In the genomic region with DNA sequence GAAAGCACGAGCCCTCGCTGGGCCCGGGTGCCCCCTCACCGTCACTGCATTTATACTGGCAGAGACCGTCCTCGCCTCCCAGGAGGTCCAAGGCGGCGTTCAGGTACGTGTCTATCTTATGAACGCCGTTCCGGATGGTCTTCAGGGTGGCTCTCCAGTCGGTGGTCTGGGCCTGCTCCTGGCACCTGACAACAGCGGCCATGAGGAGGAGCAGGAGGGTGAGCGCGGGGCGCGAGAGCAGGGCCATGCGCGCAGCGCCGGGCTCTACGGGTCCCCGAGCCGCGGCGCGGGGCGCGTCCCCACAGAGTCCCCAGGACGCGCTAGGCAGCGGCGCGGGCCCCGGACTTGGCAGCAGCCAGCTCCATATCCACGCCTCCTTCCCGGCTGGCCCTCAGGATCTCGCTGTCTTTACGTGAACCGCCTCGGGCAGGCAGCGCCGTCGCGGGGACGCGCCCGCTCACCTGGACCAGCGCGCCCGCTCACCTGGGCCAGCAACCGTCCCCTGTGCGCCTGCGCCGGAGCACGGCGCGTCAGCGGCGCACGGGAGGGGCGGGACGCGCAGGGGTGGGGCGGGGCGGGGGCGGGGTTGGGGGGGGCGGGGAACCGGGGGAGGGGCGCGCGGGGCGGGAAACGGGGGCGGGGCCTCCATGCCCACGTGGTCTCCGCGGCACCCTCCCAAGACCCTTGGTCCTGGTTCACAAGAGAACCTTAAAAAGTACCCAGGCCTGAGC, we compare ENCODE assay signal across 1 cellular context.
TF ChIP-seq lines count a peak whose summit lies in the region.

A gene (minus strand): TSS at position 508 of the 731 bp plus-strand sequence. CDS start 261 bp downstream, at position 247.

TF ChIP-seq in HepG2, 621 proteins besides CTCF, POLR2A, EP300 and RAD21 (continued from another document and continues in another):
- TF ChIP-seq, protein P1, sequence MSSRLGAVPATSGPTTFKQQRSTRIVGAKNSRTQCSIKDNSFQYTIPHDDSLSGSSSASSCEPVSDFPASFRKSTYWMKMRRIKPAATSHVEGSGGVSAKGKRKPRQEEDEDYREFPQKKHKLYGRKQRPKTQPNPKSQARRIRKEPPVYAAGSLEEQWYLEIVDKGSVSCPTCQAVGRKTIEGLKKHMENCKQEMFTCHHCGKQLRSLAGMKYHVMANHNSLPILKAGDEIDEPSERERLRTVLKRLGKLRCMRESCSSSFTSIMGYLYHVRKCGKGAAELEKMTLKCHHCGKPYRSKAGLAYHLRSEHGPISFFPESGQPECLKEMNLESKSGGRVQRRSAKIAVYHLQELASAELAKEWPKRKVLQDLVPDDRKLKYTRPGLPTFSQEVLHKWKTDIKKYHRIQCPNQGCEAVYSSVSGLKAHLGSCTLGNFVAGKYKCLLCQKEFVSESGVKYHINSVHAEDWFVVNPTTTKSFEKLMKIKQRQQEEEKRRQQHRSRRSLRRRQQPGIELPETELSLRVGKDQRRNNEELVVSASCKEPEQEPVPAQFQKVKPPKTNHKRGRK (CRISPR knock-in tag; IDR thresholded peaks at IDR 0.05) = no peak
- no peak for TF ChIP-seq ZNF337 (CRISPR knock-in tag; IDR thresholded peaks at IDR 0.05; ENCODE audit: borderline replicate concordance, low read depth)
- TF ChIP-seq, protein P2, sequence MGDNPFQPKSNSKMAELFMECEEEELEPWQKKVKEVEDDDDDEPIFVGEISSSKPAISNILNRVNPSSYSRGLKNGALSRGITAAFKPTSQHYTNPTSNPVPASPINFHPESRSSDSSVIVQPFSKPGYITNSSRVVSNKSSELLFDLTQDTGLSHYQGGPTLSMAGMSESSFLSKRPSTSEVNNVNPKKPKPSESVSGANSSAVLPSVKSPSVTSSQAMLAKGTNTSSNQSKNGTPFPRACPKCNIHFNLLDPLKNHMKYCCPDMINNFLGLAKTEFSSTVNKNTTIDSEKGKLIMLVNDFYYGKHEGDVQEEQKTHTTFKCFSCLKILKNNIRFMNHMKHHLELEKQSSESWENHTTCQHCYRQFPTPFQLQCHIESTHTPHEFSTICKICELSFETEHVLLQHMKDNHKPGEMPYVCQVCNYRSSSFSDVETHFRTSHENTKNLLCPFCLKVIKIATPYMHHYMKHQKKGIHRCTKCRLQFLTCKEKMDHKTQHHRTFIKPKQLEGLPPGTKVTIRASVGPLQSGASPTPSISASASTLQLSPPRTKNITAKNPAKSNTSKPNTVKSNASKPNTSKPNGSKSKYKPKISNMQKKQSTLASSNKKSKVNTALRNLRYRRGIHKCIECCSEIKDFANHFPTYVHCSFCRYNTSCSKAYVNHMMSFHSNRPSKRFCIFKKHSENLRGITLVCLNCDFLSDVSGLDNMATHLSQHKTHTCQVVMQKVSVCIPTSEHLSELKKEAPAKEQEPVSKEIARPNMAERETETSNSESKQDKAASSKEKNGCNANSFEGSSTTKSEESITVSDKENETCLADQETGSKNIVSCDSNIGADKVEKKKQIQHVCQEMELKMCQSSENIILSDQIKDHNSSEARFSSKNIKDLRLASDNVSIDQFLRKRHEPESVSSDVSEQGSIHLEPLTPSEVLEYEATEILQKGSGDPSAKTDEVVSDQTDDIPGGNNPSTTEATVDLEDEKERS (CRISPR knock-in tag; IDR thresholded peaks at IDR 0.05) = peak; percentile 59; the same call in 1 of the 2 replicates
- TF ChIP-seq THYN1 (CRISPR knock-in tag; IDR thresholded peaks at IDR 0.05; ENCODE audit: borderline replicate concordance, low read depth) = 0 out of 2 replicates have a peak, but pooled peaks have one; percentile 32
- 0 out of 2 replicates have a peak, but pooled peaks have one; percentile 28 for TF ChIP-seq ZNF709 (CRISPR knock-in tag; IDR thresholded peaks at IDR 0.05)
- TF ChIP-seq, protein P3, sequence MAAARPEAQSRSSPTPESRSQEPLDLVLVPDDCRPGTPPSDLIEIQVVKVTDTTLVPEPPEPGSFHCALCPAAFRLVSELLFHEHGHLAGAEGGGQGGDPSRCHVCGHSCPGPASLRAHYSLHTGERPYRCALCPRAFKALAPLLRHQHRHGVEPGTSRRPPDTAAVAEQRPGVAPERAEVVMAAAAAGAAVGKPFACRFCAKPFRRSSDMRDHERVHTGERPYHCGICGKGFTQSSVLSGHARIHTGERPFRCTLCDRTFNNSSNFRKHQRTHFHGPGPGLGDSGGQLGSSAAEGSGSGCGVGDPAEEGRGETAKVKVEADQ (CRISPR knock-in tag; IDR thresholded peaks at IDR 0.05; ENCODE audit: borderline replicate concordance) = no peak
- TF ChIP-seq HOXA9 (CRISPR knock-in tag; IDR thresholded peaks at IDR 0.05; ENCODE audit: borderline replicate concordance) = no peak; the same call in 1 of the 2 replicates
- TF ChIP-seq SMAD9 (CRISPR knock-in tag; IDR thresholded peaks at IDR 0.05) = no peak
- TF ChIP-seq, protein P4, sequence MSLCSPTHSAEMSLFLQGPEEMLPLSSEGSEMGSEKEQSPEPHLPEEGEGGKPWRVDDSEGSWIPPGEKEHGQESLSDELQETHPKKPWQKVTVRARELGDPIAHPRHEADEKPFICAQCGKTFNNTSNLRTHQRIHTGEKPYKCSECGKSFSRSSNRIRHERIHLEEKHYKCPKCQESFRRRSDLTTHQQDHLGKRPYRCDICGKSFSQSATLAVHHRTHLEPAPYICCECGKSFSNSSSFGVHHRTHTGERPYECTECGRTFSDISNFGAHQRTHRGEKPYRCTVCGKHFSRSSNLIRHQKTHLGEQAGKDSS (CRISPR knock-in tag; IDR thresholded peaks at IDR 0.05; ENCODE audit: borderline replicate concordance, low read depth) = no peak; the same call in 1 of the 2 replicates
- 0 out of 2 replicates have a peak, but pooled peaks have one; percentile 48 for TF ChIP-seq ZNF296 (CRISPR knock-in tag; conservative IDR thresholded peaks at IDR 0.05)
- peak; percentile 83; the same call in 1 of the 2 replicates for TF ChIP-seq HES4 (CRISPR knock-in tag; IDR thresholded peaks at IDR 0.05; ENCODE audit: borderline replicate concordance)
- TF ChIP-seq, protein P5, sequence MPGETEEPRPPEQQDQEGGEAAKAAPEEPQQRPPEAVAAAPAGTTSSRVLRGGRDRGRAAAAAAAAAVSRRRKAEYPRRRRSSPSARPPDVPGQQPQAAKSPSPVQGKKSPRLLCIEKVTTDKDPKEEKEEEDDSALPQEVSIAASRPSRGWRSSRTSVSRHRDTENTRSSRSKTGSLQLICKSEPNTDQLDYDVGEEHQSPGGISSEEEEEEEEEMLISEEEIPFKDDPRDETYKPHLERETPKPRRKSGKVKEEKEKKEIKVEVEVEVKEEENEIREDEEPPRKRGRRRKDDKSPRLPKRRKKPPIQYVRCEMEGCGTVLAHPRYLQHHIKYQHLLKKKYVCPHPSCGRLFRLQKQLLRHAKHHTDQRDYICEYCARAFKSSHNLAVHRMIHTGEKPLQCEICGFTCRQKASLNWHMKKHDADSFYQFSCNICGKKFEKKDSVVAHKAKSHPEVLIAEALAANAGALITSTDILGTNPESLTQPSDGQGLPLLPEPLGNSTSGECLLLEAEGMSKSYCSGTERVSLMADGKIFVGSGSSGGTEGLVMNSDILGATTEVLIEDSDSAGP (CRISPR knock-in tag; IDR thresholded peaks at IDR 0.05; ENCODE audit: borderline replicate concordance) = peak; percentile 79
- TF ChIP-seq ZKSCAN1 (IDR thresholded peaks at IDR 0.05; ENCODE audit: low read length) = no peak
- TF ChIP-seq, protein P6, sequence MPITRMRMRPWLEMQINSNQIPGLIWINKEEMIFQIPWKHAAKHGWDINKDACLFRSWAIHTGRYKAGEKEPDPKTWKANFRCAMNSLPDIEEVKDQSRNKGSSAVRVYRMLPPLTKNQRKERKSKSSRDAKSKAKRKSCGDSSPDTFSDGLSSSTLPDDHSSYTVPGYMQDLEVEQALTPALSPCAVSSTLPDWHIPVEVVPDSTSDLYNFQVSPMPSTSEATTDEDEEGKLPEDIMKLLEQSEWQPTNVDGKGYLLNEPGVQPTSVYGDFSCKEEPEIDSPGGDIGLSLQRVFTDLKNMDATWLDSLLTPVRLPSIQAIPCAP (CRISPR knock-in tag; IDR thresholded peaks at IDR 0.05; ENCODE audit: low read depth) = no peak
- TF ChIP-seq, protein P7, sequence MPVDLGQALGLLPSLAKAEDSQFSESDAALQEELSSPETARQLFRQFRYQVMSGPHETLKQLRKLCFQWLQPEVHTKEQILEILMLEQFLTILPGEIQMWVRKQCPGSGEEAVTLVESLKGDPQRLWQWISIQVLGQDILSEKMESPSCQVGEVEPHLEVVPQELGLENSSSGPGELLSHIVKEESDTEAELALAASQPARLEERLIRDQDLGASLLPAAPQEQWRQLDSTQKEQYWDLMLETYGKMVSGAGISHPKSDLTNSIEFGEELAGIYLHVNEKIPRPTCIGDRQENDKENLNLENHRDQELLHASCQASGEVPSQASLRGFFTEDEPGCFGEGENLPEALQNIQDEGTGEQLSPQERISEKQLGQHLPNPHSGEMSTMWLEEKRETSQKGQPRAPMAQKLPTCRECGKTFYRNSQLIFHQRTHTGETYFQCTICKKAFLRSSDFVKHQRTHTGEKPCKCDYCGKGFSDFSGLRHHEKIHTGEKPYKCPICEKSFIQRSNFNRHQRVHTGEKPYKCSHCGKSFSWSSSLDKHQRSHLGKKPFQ (CRISPR knock-in tag; IDR thresholded peaks at IDR 0.05; ENCODE audit: insufficient replicate concordance) = no peak
- no peak for TF ChIP-seq PAX8 (CRISPR knock-in tag; IDR thresholded peaks at IDR 0.05; ENCODE audit: borderline replicate concordance)
- TF ChIP-seq ZNF496 (CRISPR knock-in tag; IDR thresholded peaks at IDR 0.05; ENCODE audit: insufficient replicate concordance) = no peak
- no peak for TF ChIP-seq SOX13 (IDR thresholded peaks at IDR 0.05)
- no peak for TF ChIP-seq SOX13 (CRISPR knock-in tag; conservative IDR thresholded peaks at IDR 0.05 in 1 of 2, IDR thresholded peaks at IDR 0.05 in 1 of 2)
- no peak for TF ChIP-seq ADNP (CRISPR knock-in tag; IDR thresholded peaks at IDR 0.05)
- TF ChIP-seq ZNF891 (CRISPR knock-in tag; IDR thresholded peaks at IDR 0.05) = peak; percentile 73; the same call in 1 of the 2 replicates
- no peak for TF ChIP-seq SP5 (CRISPR knock-in tag; IDR thresholded peaks at IDR 0.05; ENCODE audit: borderline replicate concordance, low read depth)
- no peak for TF ChIP-seq SYNCRIP (IDR thresholded peaks at IDR 0.05; ENCODE audit: insufficient read depth, low read depth, low read length)
- peak; percentile 88; the same call in 1 of the 2 replicates for TF ChIP-seq ZNF431 (CRISPR knock-in tag; IDR thresholded peaks at IDR 0.05; ENCODE audit: borderline replicate concordance, low read depth)
- TF ChIP-seq MBNL3 (CRISPR knock-in tag; conservative IDR thresholded peaks at IDR 0.05) = no peak
- TF ChIP-seq AHR (CRISPR knock-in tag; IDR thresholded peaks at IDR 0.05) = no peak
- no peak for TF ChIP-seq ZNF292 (CRISPR knock-in tag; IDR thresholded peaks at IDR 0.05; ENCODE audit: borderline replicate concordance, low read depth)
- TF ChIP-seq, protein P8, sequence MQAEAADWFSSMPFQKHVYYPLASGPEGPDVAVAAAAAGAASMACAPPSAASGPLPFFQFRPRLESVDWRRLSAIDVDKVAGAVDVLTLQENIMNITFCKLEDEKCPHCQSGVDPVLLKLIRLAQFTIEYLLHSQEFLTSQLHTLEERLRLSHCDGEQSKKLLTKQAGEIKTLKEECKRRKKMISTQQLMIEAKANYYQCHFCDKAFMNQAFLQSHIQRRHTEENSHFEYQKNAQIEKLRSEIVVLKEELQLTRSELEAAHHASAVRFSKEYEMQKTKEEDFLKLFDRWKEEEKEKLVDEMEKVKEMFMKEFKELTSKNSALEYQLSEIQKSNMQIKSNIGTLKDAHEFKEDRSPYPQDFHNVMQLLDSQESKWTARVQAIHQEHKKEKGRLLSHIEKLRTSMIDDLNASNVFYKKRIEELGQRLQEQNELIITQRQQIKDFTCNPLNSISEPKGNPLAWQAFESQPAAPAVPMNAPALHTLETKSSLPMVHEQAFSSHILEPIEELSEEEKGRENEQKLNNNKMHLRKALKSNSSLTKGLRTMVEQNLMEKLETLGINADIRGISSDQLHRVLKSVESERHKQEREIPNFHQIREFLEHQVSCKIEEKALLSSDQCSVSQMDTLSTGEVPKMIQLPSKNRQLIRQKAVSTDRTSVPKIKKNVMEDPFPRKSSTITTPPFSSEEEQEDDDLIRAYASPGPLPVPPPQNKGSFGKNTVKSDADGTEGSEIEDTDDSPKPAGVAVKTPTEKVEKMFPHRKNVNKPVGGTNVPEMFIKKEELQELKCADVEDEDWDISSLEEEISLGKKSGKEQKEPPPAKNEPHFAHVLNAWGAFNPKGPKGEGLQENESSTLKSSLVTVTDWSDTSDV (CRISPR knock-in tag; IDR thresholded peaks at IDR 0.05) = 0 out of 2 replicates have a peak, but pooled peaks have one; percentile 58
- TF ChIP-seq HNF4G (IDR thresholded peaks at IDR 0.05; ENCODE audit: borderline replicate concordance, low read depth, low read length) = no peak
- TF ChIP-seq HNF4G (CRISPR knock-in tag; IDR thresholded peaks at IDR 0.05; ENCODE audit: borderline replicate concordance, low read depth) = no peak
- peak; percentile 62 for TF ChIP-seq YY1 (IDR thresholded peaks at IDR 0.05; ENCODE audit: insufficient read depth, insufficient replicate concordance, low read depth, low read length)
- TF ChIP-seq ZBTB8A (CRISPR knock-in tag; IDR thresholded peaks at IDR 0.05; ENCODE audit: borderline replicate concordance, low read depth) = no peak
- TF ChIP-seq ZNF460 (CRISPR knock-in tag; IDR thresholded peaks at IDR 0.05; ENCODE audit: borderline replicate concordance) = no peak
- TF ChIP-seq, protein P9, sequence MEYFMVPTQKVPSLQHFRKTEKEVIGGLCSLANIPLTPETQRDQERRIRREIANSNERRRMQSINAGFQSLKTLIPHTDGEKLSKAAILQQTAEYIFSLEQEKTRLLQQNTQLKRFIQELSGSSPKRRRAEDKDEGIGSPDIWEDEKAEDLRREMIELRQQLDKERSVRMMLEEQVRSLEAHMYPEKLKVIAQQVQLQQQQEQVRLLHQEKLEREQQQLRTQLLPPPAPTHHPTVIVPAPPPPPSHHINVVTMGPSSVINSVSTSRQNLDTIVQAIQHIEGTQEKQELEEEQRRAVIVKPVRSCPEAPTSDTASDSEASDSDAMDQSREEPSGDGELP (IDR thresholded peaks at IDR 0.05; ENCODE audit: borderline replicate concordance, low read depth) = peak; percentile 45; the same call in 1 of the 2 replicates
- peak; percentile 56; the same call in 1 of the 2 replicates for TF ChIP-seq ZBTB38 (CRISPR knock-in tag; IDR thresholded peaks at IDR 0.05)
- TF ChIP-seq ZNF788 (CRISPR knock-in tag; IDR thresholded peaks at IDR 0.05; ENCODE audit: borderline replicate concordance) = peak; percentile 74; the same call in 1 of the 2 replicates
- TF ChIP-seq RXRA (CRISPR knock-in tag; IDR thresholded peaks at IDR 0.05) = no peak
- TF ChIP-seq ARNT2 (CRISPR knock-in tag; IDR thresholded peaks at IDR 0.05; ENCODE audit: low read depth) = no peak
- peak; percentile 70; the same call in 1 of the 2 replicates for TF ChIP-seq ERF (CRISPR knock-in tag; IDR thresholded peaks at IDR 0.05)
- TF ChIP-seq, protein P10, sequence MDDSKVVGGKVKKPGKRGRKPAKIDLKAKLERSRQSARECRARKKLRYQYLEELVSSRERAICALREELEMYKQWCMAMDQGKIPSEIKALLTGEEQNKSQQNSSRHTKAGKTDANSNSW (CRISPR knock-in tag; IDR thresholded peaks at IDR 0.05; ENCODE audit: borderline replicate concordance) = no peak
- no peak for TF ChIP-seq ZNF713 (CRISPR knock-in tag; IDR thresholded peaks at IDR 0.05)
- TF ChIP-seq GPN1 (CRISPR knock-in tag; IDR thresholded peaks at IDR 0.05; ENCODE audit: borderline replicate concordance) = no peak
- TF ChIP-seq HOXA7 (CRISPR knock-in tag; IDR thresholded peaks at IDR 0.05) = no peak
